Comparison of ENCODE assay signal across 18 cellular contexts in genomic region chr17:32631341-32632109, GRCh38.
"Had no signal": no experiment of that assay in that cellular context is flagged by ENCODE, and none has a peak within 500 bp of the region (broad histone marks: within the 10 kb centered on the region; RNA-seq: fewer than 3 reads in every experiment).

No MANE protein-coding gene starts in this region.

- H3K9me3 Mint-ChIP-seq: natural killer cell treated with Interleukin-12 subunit alpha and Interleukin-12 subunit beta and Interleukin-15 and Interleukin-18, amount 100 ng/mL, for 72 hours; type B pancreatic cell had no signal

- H3K36me3 Mint-ChIP-seq: natural killer cell treated with Interleukin-12 subunit alpha and Interleukin-12 subunit beta and Interleukin-15 and Interleukin-18, amount 100 ng/mL, for 72 hours had no signal

- H3K27ac Mint-ChIP-seq: natural killer cell treated with Interleukin-12 subunit alpha and Interleukin-12 subunit beta and Interleukin-15 and Interleukin-18, amount 100 ng/mL, for 72 hours; progenitor cell of endocrine pancreas; type B pancreatic cell had no signal

- H3K27ac ChIP-seq: colonic mucosa, gastrocnemius medialis, left lung, pancreas, sigmoid colon had no signal

- H3K4me1 ChIP-seq: colonic mucosa, gastrocnemius medialis, sigmoid colon had no signal

- H3K4me3 Mint-ChIP-seq: natural killer cell treated with Interleukin-12 subunit alpha and Interleukin-12 subunit beta and Interleukin-15 and Interleukin-18, amount 100 ng/mL, for 72 hours; type B pancreatic cell had no signal

- H3K9me3 ChIP-seq: colonic mucosa, gastrocnemius medialis, left lung, pancreas, sigmoid colon had no signal

- H3K4me3 ChIP-seq: colonic mucosa, gastrocnemius medialis, left lung, lung, pancreas, sigmoid colon had no signal

- H3K36me3 ChIP-seq: colonic mucosa, gastrocnemius medialis, left lung, pancreas, sigmoid colon had no signal

- DNase-seq: colonic mucosa; effector CD8-positive, alpha-beta T cell; glutamatergic neuron; islet precursor cell; left lung; mesenchymal stem cell; midbrain; occipital lobe; pancreas; sigmoid colon; small intestine; stimulated activated CD4-positive, alpha-beta T cell treated with anti-CD3 and anti-CD28 coated beads, Interleukin-12 subunit alpha, Interleukin-12 subunit beta, amount 100 ng/mL, for 4 hours; stimulated activated naive CD4-positive, alpha-beta T cell treated with Interleukin-2 at 50 U/mL for 16 hours had no signal

- H3K27me3 ChIP-seq: colonic mucosa, left lung, pancreas, sigmoid colon had no signal

- H3K27me3 Mint-ChIP-seq: natural killer cell treated with Interleukin-12 subunit alpha and Interleukin-12 subunit beta and Interleukin-15 and Interleukin-18, amount 100 ng/mL, for 72 hours; progenitor cell of endocrine pancreas; type B pancreatic cell had no signal
